ENCODE assay signal across 9 cellular contexts in the genomic region with DNA sequence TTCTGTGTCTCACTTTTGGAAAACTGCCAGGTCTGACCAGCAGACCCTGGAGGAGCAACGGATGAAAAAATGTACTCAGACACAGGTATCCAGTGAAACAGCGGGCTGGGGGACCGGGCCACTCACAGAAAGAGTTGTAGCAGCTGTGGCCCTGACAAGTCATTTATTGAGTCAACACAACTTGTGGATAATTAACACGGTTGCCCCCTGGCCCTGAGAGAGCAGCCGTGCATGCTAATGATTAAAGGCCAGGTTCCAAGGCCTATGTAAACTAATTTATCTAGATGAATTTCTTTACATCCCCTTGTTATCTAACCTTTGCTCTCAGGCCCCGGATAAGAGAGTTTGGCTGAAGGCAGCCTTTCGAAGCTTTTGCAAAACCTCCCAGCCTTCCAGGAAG.
"Had no signal": no experiment of that assay in that cellular context is flagged by ENCODE, and none has a peak within 500 bp of the region (broad histone marks: within the 10 kb centered on the region; RNA-seq: fewer than 3 reads in every experiment).

No MANE protein-coding gene starts in this region.

- H3K27me3 Mint-ChIP-seq: activated CD4-positive, alpha-beta T cell treated with anti-CD3 and anti-CD28 coated beads, Interleukin-2, amount 10 ng/mL, durations not matched to agents 24 days and 14 days had no signal

- H3K4me1 ChIP-seq: foreskin keratinocyte had no signal

- DNase-seq: activated CD4-positive, alpha-beta T cell treated with anti-CD3 and anti-CD28 coated beads, Interleukin-2, amount 10 ng/mL, durations not matched to agents 24 days and 14 days; activated naive CD4-positive, alpha-beta T cell treated with anti-CD3 and anti-CD28 coated beads for 36 hours; foreskin keratinocyte; posterior cingulate gyrus; stimulated activated CD4-positive, alpha-beta T cell treated with anti-CD3 and anti-CD28 coated beads, Interleukin-12 subunit alpha, Interleukin-12 subunit beta, amount 100 ng/mL, for 4 hours; stimulated activated naive CD4-positive, alpha-beta T cell had no signal

- H3K36me3 Mint-ChIP-seq: WTC11 had no signal

- H3K4me1 Mint-ChIP-seq: activated CD4-positive, alpha-beta T cell treated with anti-CD3 and anti-CD28 coated beads, Interleukin-2, amount 10 ng/mL, durations not matched to agents 24 days and 14 days; WTC11 had no signal

- H3K27me3 ChIP-seq: neutrophil had no signal

- H3K27ac ChIP-seq: foreskin keratinocyte, neutrophil had no signal

- H3K27ac Mint-ChIP-seq: activated CD4-positive, alpha-beta T cell treated with anti-CD3 and anti-CD28 coated beads, Interleukin-2, amount 10 ng/mL, durations not matched to agents 24 days and 14 days; activated naive CD4-positive, alpha-beta T cell treated with anti-CD3 and anti-CD28 coated beads for 36 hours; WTC11 had no signal

- H3K9me3 Mint-ChIP-seq: activated CD4-positive, alpha-beta T cell treated with anti-CD3 and anti-CD28 coated beads, Interleukin-2, amount 10 ng/mL, durations not matched to agents 24 days and 14 days; activated naive CD4-positive, alpha-beta T cell treated with anti-CD3 and anti-CD28 coated beads for 36 hours; WTC11 had no signal

- H3K36me3 ChIP-seq: neutrophil had no signal

- ATAC-seq: foreskin keratinocyte, sciatic nerve, WTC11 had no signal

- H3K4me3 Mint-ChIP-seq: activated CD4-positive, alpha-beta T cell treated with anti-CD3 and anti-CD28 coated beads, Interleukin-2, amount 10 ng/mL, durations not matched to agents 24 days and 14 days; activated naive CD4-positive, alpha-beta T cell treated with anti-CD3 and anti-CD28 coated beads for 36 hours; WTC11 had no signal

- H3K9me3 ChIP-seq: neutrophil had no signal
